22 cellular contexts compared by ENCODE assay signal in the genomic region with DNA sequence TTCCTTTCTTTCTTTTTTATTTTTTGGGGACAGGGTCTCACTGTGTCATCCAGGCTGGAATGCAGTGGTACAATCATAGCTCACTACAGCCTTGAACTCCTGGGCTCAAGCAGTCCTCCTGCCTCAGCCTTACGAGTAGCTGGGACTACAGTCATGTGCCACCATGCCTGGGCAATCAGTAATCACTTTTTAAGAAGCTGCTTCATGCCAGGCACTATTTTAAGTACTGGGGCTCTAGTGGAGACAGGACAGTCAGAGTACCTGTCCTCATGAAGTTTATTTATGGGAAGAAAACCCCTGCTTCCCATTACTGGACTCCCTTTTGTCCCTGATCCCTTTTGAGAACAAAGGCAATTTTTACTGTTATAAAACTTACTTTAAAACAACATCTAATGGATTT.
"Had no signal": no experiment of that assay in that cellular context is flagged by ENCODE, and none has a peak within 500 bp of the region (broad histone marks: within the 10 kb centered on the region; RNA-seq: fewer than 3 reads in every experiment).

No MANE protein-coding gene starts in this region.

- ATAC-seq: HepG2, SK-N-SH treated with all-trans-retinoic acid at 6 μM for 48 hours had no signal

- H3K4me3 ChIP-seq: MG63, SJCRH30 had no signal

- FAIRE-seq: HepG2, RCC 7860 had no signal

- H3K9me3 ChIP-seq: MG63, SJCRH30 had no signal

- H3K36me3 ChIP-seq: MG63, SJCRH30 had no signal

- H3K27me3 ChIP-seq: MG63, SJCRH30 had no signal

- H3K27ac ChIP-seq: SJCRH30 had no signal

- DNase-seq: IMR-90, Karpas-422, KG1, MG63, NCI-H1092 treated with DMSO at 0.1 percent for 48 hours, NCI-H1436, NCI-H187, NCI-H2029, NCI-H2081 treated with DMSO at 0.1 percent for 48 hours, NCI-H2171, NCI-H226, NCI-H446, NCI-H510A, NCI-H524 treated with DMSO at 0.1 percent for 48 hours, NCI-H69, NCI-H774, RPMI8226, SHP77 treated with DMSO at 0.1 percent for 48 hours, SJCRH30 had no signal
